11 cellular contexts compared by ENCODE assay signal in genomic region chr9:73155389-73155788, GRCh38. TPM values are rescaled to one million over a fixed set of nuclear protein-coding genes. Genes with fewer than 3 reads are reported as not detected.
DNase-seq lines count a peak whose midpoint lies in the region; ATAC-seq and TF ChIP-seq lines count a peak whose summit lies in the region.
"Had no signal": no experiment of that assay in that cellular context is flagged by ENCODE, and none has a peak within 500 bp of the region (broad histone marks: within the 10 kb centered on the region; RNA-seq: fewer than 3 reads in every experiment).

No MANE protein-coding gene starts in this region.

- H3K27ac Mint-ChIP-seq in activated T-cell treated with anti-CD3 and anti-CD28 coated beads, Interleukin-2, amount 50 U/mL, for 24 hours = peak overlapping the region; percentile 90
- peak overlapping the region; percentile 75 for H3K27ac Mint-ChIP-seq in activated CD4-positive, alpha-beta memory T cell treated with anti-CD3 and anti-CD28 coated beads for 36 hours

- TF ChIP-seq CTCF in fibroblast of mammary gland (conservative IDR thresholded peaks at IDR 0.05; ENCODE audit: control insufficient read depth, insufficient read depth, low read depth, low read length) (no peak), suprapubic skin (IDR thresholded peaks at IDR 0.05) (no peak)

- 20% methylated on average over 3 of the region's 3 CpGs for WGBS in suprapubic skin

- peaks cover 85% of the 10 kb centered on the region for H3K4me1 Mint-ChIP-seq in activated T-cell treated with anti-CD3 and anti-CD28 coated beads, Interleukin-2, amount 50 U/mL, for 24 hours (ENCODE audit: low read depth)
- H3K4me1 Mint-ChIP-seq in activated CD4-positive, alpha-beta memory T cell treated with anti-CD3 and anti-CD28 coated beads for 36 hours (ENCODE audit: low read depth) = peaks cover 76% of the 10 kb centered on the region

- TF ChIP-seq EP300 in suprapubic skin (IDR thresholded peaks at IDR 0.05) = no peak

- peaks cover 24% of the 10 kb centered on the region for H3K36me3 Mint-ChIP-seq in activated T-cell treated with anti-CD3 and anti-CD28 coated beads, Interleukin-2, amount 50 U/mL, for 24 hours (ENCODE audit: low read depth)
- peaks cover 14% of the 10 kb centered on the region for H3K36me3 Mint-ChIP-seq in activated CD4-positive, alpha-beta memory T cell treated with anti-CD3 and anti-CD28 coated beads for 36 hours

- TF ChIP-seq POLR2A in suprapubic skin (IDR thresholded peaks at IDR 0.05) = no peak

- H3K9me3 ChIP-seq in suprapubic skin = no peaks in the 10 kb centered on the region
- H3K9me3 ChIP-seq: heart left ventricle had no signal

- H3K9me3 Mint-ChIP-seq in activated T-cell treated with anti-CD3 and anti-CD28 coated beads, Interleukin-2, amount 50 U/mL, for 24 hours = no peaks in the 10 kb centered on the region
- H3K9me3 Mint-ChIP-seq in activated CD4-positive, alpha-beta memory T cell treated with anti-CD3 and anti-CD28 coated beads for 36 hours = no peaks in the 10 kb centered on the region
- H3K9me3 Mint-ChIP-seq: nephron had no signal

- DNase-seq in activated T-cell treated with anti-CD3 and anti-CD28 coated beads, Interleukin-2, amount 50 U/mL, for 24 hours = no peak
- no peak for DNase-seq in activated T-cell treated with anti-CD3 and anti-CD28 coated beads, Interleukin-2, amount 50 U/mL, for 48 hours
- DNase-seq in activated CD4-positive, alpha-beta memory T cell treated with anti-CD3 and anti-CD28 coated beads for 36 hours = no peak
- DNase-seq in fibroblast of mammary gland (ENCODE audit: low read depth) (no peak), suprapubic skin (ENCODE audit: low spot score in 2 of 2) (no peak), ecto neural progenitor cell (ENCODE audit: low spot score) (no peak), medulla oblongata (ENCODE audit: extremely low spot score) (no peak)
- DNase-seq: heart left ventricle, NCI-H748 treated with DMSO at 0.1 percent for 48 hours had no signal

- ATAC-seq in GM19324 (IDR thresholded peaks at IDR 0.05; ENCODE audit: low FRiP score, unreplicated experiment) = no peak

- POLR2A ChIA-PET in activated CD4-positive, alpha-beta memory T cell treated with anti-CD3 and anti-CD28 coated beads for 36 hours (lab: Charles Lee) = interaction anchor here (0.8 to 1.5 kb wide), 2 partner anchors 22 to 24 kb away, joined by 3 to 4 read pairs; no protein-coding TSS in a partner anchor

- intact Hi-C loops in activated CD4-positive, alpha-beta memory T cell treated with anti-CD3 and anti-CD28 coated beads for 36 hours (cut with micrococcal nuclease) = loop anchor here (1.0 to 10.0 kb wide), 4 partner anchors 8 to 1869 kb away; partner anchors contain the start of gene CARNMT1

- no peak overlapping the region for H3K27ac ChIP-seq in suprapubic skin

- no peaks in the 10 kb centered on the region for H3K27me3 Mint-ChIP-seq in activated T-cell treated with anti-CD3 and anti-CD28 coated beads, Interleukin-2, amount 50 U/mL, for 24 hours
- no peaks in the 10 kb centered on the region for H3K27me3 Mint-ChIP-seq in activated CD4-positive, alpha-beta memory T cell treated with anti-CD3 and anti-CD28 coated beads for 36 hours

- peaks cover 20% of the 10 kb centered on the region for H3K36me3 ChIP-seq in suprapubic skin

- CTCF ChIA-PET in activated CD4-positive, alpha-beta memory T cell treated with anti-CD3 and anti-CD28 coated beads for 36 hours (lab: Charles Lee) = interaction anchor here (1.0 to 2.0 kb wide), 7 partner anchors 8 to 48 kb away, joined by 3 to 8 read pairs (median 4); no protein-coding TSS in a partner anchor

- H3K4me3 ChIP-seq in fibroblast of mammary gland (ENCODE audit: control insufficient read depth, low read depth, low read length) (peak overlapping the region; percentile 17), suprapubic skin (peak overlapping the region; percentile 52)

- no peaks in the 10 kb centered on the region for H3K27me3 ChIP-seq in suprapubic skin
- H3K27me3 ChIP-seq: heart left ventricle had no signal

- H3K4me3 Mint-ChIP-seq in activated T-cell treated with anti-CD3 and anti-CD28 coated beads, Interleukin-2, amount 50 U/mL, for 24 hours = peak overlapping the region; percentile 80
- H3K4me3 Mint-ChIP-seq in activated CD4-positive, alpha-beta memory T cell treated with anti-CD3 and anti-CD28 coated beads for 36 hours = peak overlapping the region; percentile 83

- H3K4me1 ChIP-seq in suprapubic skin = peaks cover 66% of the 10 kb centered on the region

RNA-seq across cellular contexts. Expression of gene ANXA1, which starts 3.7 kb away (rescaled TPM):
- total RNA-seq in activated CD4-positive, alpha-beta memory T cell treated with anti-CD3 and anti-CD28 coated beads for 36 hours = 10 to 100 TPM; 67.7 to 67.9 TPM
- total RNA-seq in suprapubic skin = 100 to 1,000 TPM; 358 to 550 (median 501) TPM

Comparison
In these comparisons a context has a peak if more than half of its experiments do, and no peak if none do; other contexts are left out.
1. RNA of gene ANXA1, which starts 3.7 kb away (total RNA-seq): 358 to 550 TPM in suprapubic skin; 67.7 to 67.9 TPM in activated CD4-positive, alpha-beta memory T cell treated with anti-CD3 and anti-CD28 coated beads for 36 hours; every median in the first group is over 4 times any median in the second.